ENCODE assay signal across 16 cellular contexts in the genomic region with DNA sequence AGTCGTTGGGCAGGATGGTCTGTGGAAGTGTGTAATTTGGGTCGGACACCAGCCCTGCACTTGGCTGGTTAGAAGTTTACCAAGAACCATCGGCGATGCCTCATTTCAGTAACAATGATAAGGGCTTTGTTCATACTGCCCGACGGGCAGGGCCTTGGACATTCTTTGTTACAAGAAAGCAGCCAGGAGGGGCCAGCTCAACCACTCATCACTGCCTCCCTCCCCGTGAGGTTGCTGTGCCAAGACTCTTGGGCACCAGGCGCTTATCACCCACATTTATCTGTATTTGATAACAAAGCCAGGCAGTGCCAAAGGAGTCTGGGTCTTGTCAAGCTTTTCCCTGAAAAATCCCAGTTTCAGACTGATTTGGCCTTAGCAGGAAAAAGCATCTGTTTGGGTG.
"Had no signal": no experiment of that assay in that cellular context is flagged by ENCODE, and none has a peak within 500 bp of the region (broad histone marks: within the 10 kb centered on the region; RNA-seq: fewer than 3 reads in every experiment).

No MANE protein-coding gene starts in this region.

- H3K4me3 ChIP-seq: lung, stomach had no signal

- H3K27ac ChIP-seq: neutrophil, parathyroid adenoma, stomach had no signal

- ATAC-seq: activated CD8-positive, alpha-beta T cell treated with anti-CD3 and anti-CD28 coated beads for 36 hours; activated T-helper 17 cell treated with anti-CD3 and anti-CD28 coated beads, Interleukin-2, amount 50 U/mL, for 72 hours; esophagus mucosa; natural killer cell treated with Interleukin-12 subunit alpha and Interleukin-12 subunit beta and Interleukin-15 and Interleukin-18, amount 100 ng/mL, for 72 hours; T-cell had no signal

- H3K4me1 ChIP-seq: parathyroid adenoma had no signal

- H3K27me3 ChIP-seq: neutrophil, stomach had no signal

- H3K79me2 ChIP-seq: parathyroid adenoma had no signal

- H2AFZ ChIP-seq: parathyroid adenoma had no signal

- H3K9me3 ChIP-seq: neutrophil, stomach had no signal

- H3K9ac ChIP-seq: parathyroid adenoma had no signal

- DNase-seq: activated CD4-positive, alpha-beta T cell treated with anti-CD3 and anti-CD28 coated beads, Interleukin-2, amount 10 ng/mL, durations not matched to agents 24 days and 14 days; activated CD4-positive, CD25-positive, alpha-beta regulatory T cell; activated CD8-positive, alpha-beta T cell treated with anti-CD3 and anti-CD28 coated beads for 36 hours; activated naive CD4-positive, alpha-beta T cell treated with anti-CD3 and anti-CD28 coated beads for 36 hours; activated T-cell treated with anti-CD3 and anti-CD28 coated beads, Interleukin-2, amount 50 U/mL, for 1 hour; effector CD8-positive, alpha-beta T cell; left cardiac atrium; stomach; T-cell; T-helper 9 cell had no signal

- H3K36me3 ChIP-seq: neutrophil had no signal
